20 cellular contexts compared by ENCODE assay signal in the genomic region with DNA sequence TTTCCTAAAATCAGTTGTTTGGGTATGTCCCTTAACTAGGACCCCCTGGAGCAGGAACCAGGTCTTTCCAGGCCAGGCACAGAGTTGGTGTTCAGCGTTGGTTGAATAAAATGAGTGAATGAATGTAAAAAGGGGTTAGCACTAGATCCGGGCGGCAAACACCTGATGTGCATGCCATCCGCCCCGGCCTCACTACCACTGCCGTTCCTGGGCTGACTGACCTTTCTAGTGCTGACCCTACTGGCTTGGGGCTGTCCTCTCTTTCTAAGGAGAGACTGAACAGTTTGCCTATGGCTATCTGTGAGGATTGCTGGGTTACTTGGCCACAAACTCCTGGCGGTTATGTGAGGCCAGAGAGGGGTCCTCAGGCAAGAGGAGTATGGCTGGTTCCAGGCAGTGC. TPM values are rescaled to one million over a fixed set of nuclear protein-coding genes. Genes with fewer than 3 reads are reported as not detected.
A peak's percentile ranks its signal among the peaks of the same experiment; 100 is the strongest.
DNase-seq lines count a peak whose midpoint lies in the region; ATAC-seq and TF ChIP-seq lines count a peak whose summit lies in the region.
"Had no signal": no experiment of that assay in that cellular context is flagged by ENCODE, and none has a peak within 500 bp of the region (broad histone marks: within the 10 kb centered on the region; RNA-seq: fewer than 3 reads in every experiment).

No MANE protein-coding gene starts in this region.

- ATAC-seq in activated naive CD8-positive, alpha-beta T cell treated with anti-CD3 and anti-CD28 coated beads, Interleukin-2, amount 10 ng/mL, durations not matched to agents 7 days and 5 days (ENCODE audit: low read depth): no peak
- no peak for ATAC-seq in aorta (ENCODE audit: low FRiP score)
- no peak for ATAC-seq in HG03045 (IDR thresholded peaks at IDR 0.05; ENCODE audit: unreplicated experiment)
- ATAC-seq: A549 had no signal

- no peaks in the 10 kb centered on the region for H3K9me3 Mint-ChIP-seq in activated naive CD8-positive, alpha-beta T cell treated with anti-CD3 and anti-CD28 coated beads, Interleukin-2, amount 10 ng/mL, durations not matched to agents 7 days and 5 days
- no peaks in the 10 kb centered on the region for H3K9me3 Mint-ChIP-seq in activated naive CD8-positive, alpha-beta T cell treated with anti-CD3 and anti-CD28 coated beads for 36 hours
- H3K9me3 Mint-ChIP-seq in mesothelial cell of epicardium: no peaks in the 10 kb centered on the region
- H3K9me3 Mint-ChIP-seq: CD14-positive monocyte; CD4-positive, alpha-beta memory T cell; H9 had no signal

- POLR2A ChIA-PET in activated naive CD8-positive, alpha-beta T cell treated with anti-CD3 and anti-CD28 coated beads, Interleukin-2, amount 10 ng/mL, durations not matched to agents 7 days and 5 days (lab: Charles Lee): no interaction called here
- POLR2A ChIA-PET in OCI-LY7 (lab: Charles Lee): no interaction called here

- 89 to 93% methylated on average over 7 of the region's 7 CpGs for WGBS in aorta, 2 donors

- H3K9me2 ChIP-seq in OCI-LY7 (ENCODE audit: insufficient read depth, low read length): no peaks in the 10 kb centered on the region

- H3K27ac ChIP-seq in aorta (ENCODE audit: low read depth in 1 of 2, low read length in 2 of 2) (no peak overlapping the region), OCI-LY7 (ENCODE audit: low read depth, low read length, poor library complexity, severe bottlenecking) (no peak overlapping the region)
- H3K27ac ChIP-seq: 22Rv1, A549, BLaER1 had no signal

- no peak overlapping the region for H2AFZ ChIP-seq in OCI-LY7 (ENCODE audit: low read length)

- peaks cover 4% of the 10 kb centered on the region for H3K4me1 Mint-ChIP-seq in activated naive CD8-positive, alpha-beta T cell treated with anti-CD3 and anti-CD28 coated beads, Interleukin-2, amount 10 ng/mL, durations not matched to agents 7 days and 5 days
- no peaks in the 10 kb centered on the region for H3K4me1 Mint-ChIP-seq in activated naive CD8-positive, alpha-beta T cell treated with anti-CD3 and anti-CD28 coated beads for 36 hours
- H3K4me1 Mint-ChIP-seq in mesothelial cell of epicardium: no peaks in the 10 kb centered on the region

- H3K4me3 Mint-ChIP-seq in activated naive CD8-positive, alpha-beta T cell treated with anti-CD3 and anti-CD28 coated beads, Interleukin-2, amount 10 ng/mL, durations not matched to agents 7 days and 5 days: no peak overlapping the region
- no peak overlapping the region for H3K4me3 Mint-ChIP-seq in activated naive CD8-positive, alpha-beta T cell treated with anti-CD3 and anti-CD28 coated beads for 36 hours
- no peak overlapping the region for H3K4me3 Mint-ChIP-seq in mesothelial cell of epicardium
- H3K4me3 Mint-ChIP-seq: CD14-positive monocyte; CD4-positive, alpha-beta memory T cell; H9 had no signal

- H3K4me1 ChIP-seq in aorta (ENCODE audit: control insufficient read depth in 1 of 2, insufficient read depth in 2 of 2, low read length in 2 of 2): no peaks in the 10 kb centered on the region
- H3K4me1 ChIP-seq in OCI-LY7 (ENCODE audit: insufficient read depth, low read length, poor library complexity, severe bottlenecking): no peaks in the 10 kb centered on the region

- H3K36me3 ChIP-seq in aorta (ENCODE audit: control insufficient read depth in 1 of 2, insufficient read depth in 2 of 2, low read length in 1 of 2) (no peaks in the 10 kb centered on the region), OCI-LY7 (ENCODE audit: insufficient read depth, low read length) (no peaks in the 10 kb centered on the region)
- H3K36me3 ChIP-seq: BLaER1 had no signal

- no peak overlapping the region for H3K4me2 ChIP-seq in OCI-LY7 (ENCODE audit: low read length)
- H3K4me2 ChIP-seq: A549, BLaER1 had no signal

- no peaks in the 10 kb centered on the region for H3K27me3 ChIP-seq in aorta (ENCODE audit: control insufficient read depth in 1 of 2, insufficient read depth in 2 of 2, low read length in 1 of 2)
- H3K27me3 ChIP-seq: BLaER1 had no signal

- H3K9me3 ChIP-seq in aorta (ENCODE audit: control insufficient read depth, low read length) (no peaks in the 10 kb centered on the region), OCI-LY7 (ENCODE audit: low read length) (no peaks in the 10 kb centered on the region)
- H3K9me3 ChIP-seq: A549, BLaER1 had no signal

- H3K27ac Mint-ChIP-seq in activated naive CD8-positive, alpha-beta T cell treated with anti-CD3 and anti-CD28 coated beads, Interleukin-2, amount 10 ng/mL, durations not matched to agents 7 days and 5 days: no peak overlapping the region
- no peak overlapping the region for H3K27ac Mint-ChIP-seq in activated naive CD8-positive, alpha-beta T cell treated with anti-CD3 and anti-CD28 coated beads for 36 hours
- no peak overlapping the region for H3K27ac Mint-ChIP-seq in mesothelial cell of epicardium
- H3K27ac Mint-ChIP-seq: CD14-positive monocyte had no signal

- H4K20me1 ChIP-seq in OCI-LY7 (ENCODE audit: insufficient read depth, low read length): no peaks in the 10 kb centered on the region
- H4K20me1 ChIP-seq: BLaER1 had no signal

- CTCF ChIA-PET in OCI-LY7 (lab: Charles Lee; ENCODE audit: unreplicated experiment): interaction anchor here (0.9 kb wide), 1 partner anchor 99 kb away, joined by 5 read pairs; no protein-coding TSS in a partner anchor

- TF ChIP-seq CTCF in mesothelial cell of epicardium (IDR thresholded peaks at IDR 0.05; ENCODE audit: unreplicated experiment) (no peak), OCI-LY7 (conservative IDR thresholded peaks at IDR 0.05; ENCODE audit: low read length) (no peak)

- H3K4me3 ChIP-seq in aorta (ENCODE audit: low read length in 2 of 2) (no peak overlapping the region), OCI-LY7 (ENCODE audit: low read depth, low read length, poor library complexity, severe bottlenecking) (no peak overlapping the region)
- H3K4me3 ChIP-seq: A549, BLaER1 had no signal

- no peaks in the 10 kb centered on the region for H3K79me2 ChIP-seq in OCI-LY7 (ENCODE audit: insufficient read depth, low read depth, low read length)

- BruUV-seq in OCI-LY7 (replicated peaks; lab: Mats Ljungman, UMichigan): no TSS peak

- DNase-seq in activated naive CD8-positive, alpha-beta T cell treated with anti-CD3 and anti-CD28 coated beads, Interleukin-2, amount 10 ng/mL, durations not matched to agents 7 days and 5 days: peak; percentile 10
- no peak for DNase-seq in activated naive CD8-positive, alpha-beta T cell treated with anti-CD3 and anti-CD28 coated beads for 36 hours
- DNase-seq in islet precursor cell (peak; percentile 52), posterior vena cava (ENCODE audit: low spot score) (peak; percentile 68), aorta (peak; percentile 26 to 61), mesothelial cell of epicardium (ENCODE audit: low spot score in 2 of 2, unreplicated experiment in 2 of 2) (no peak), OCI-LY7 (ENCODE audit: low spot score) (no peak)
- DNase-seq: CD4-positive, alpha-beta memory T cell; DMS153; DMS79; GDM1; GOT3 had no signal

- H3K36me3 Mint-ChIP-seq in activated naive CD8-positive, alpha-beta T cell treated with anti-CD3 and anti-CD28 coated beads, Interleukin-2, amount 10 ng/mL, durations not matched to agents 7 days and 5 days: no peaks in the 10 kb centered on the region
- no peaks in the 10 kb centered on the region for H3K36me3 Mint-ChIP-seq in activated naive CD8-positive, alpha-beta T cell treated with anti-CD3 and anti-CD28 coated beads for 36 hours
- H3K36me3 Mint-ChIP-seq in mesothelial cell of epicardium: no peaks in the 10 kb centered on the region
- H3K36me3 Mint-ChIP-seq: CD4-positive, alpha-beta memory T cell had no signal

- H3K27me3 Mint-ChIP-seq in activated naive CD8-positive, alpha-beta T cell treated with anti-CD3 and anti-CD28 coated beads, Interleukin-2, amount 10 ng/mL, durations not matched to agents 7 days and 5 days: peaks cover 9% of the 10 kb centered on the region
- H3K27me3 Mint-ChIP-seq in activated naive CD8-positive, alpha-beta T cell treated with anti-CD3 and anti-CD28 coated beads for 36 hours: peaks cover 8% of the 10 kb centered on the region
- peaks cover 25% of the 10 kb centered on the region for H3K27me3 Mint-ChIP-seq in mesothelial cell of epicardium (ENCODE audit: low read depth)

- intact Hi-C loops in posterior vena cava (cut with DNase I) (no loop called here), aorta (cut with DNase I) (no loop called here), OCI-LY7 (cut with micrococcal nuclease; ENCODE audit: unreplicated experiment) (no loop called here)

RNA-seq across cellular contexts. Expression of a gene that starts 10.1 kb away (rescaled TPM):
- total RNA-seq in activated naive CD8-positive, alpha-beta T cell treated with anti-CD3 and anti-CD28 coated beads, Interleukin-2, amount 10 ng/mL, durations not matched to agents 7 days and 5 days: 10 to 100 TPM; 98.6 to 99.9 TPM
- total RNA-seq in activated naive CD8-positive, alpha-beta T cell treated with anti-CD3 and anti-CD28 coated beads for 36 hours: 10 to 100 TPM; 41.4 to 45.7 TPM
- total RNA-seq in posterior vena cava: 10 to 100 TPM; 26.7 to 32.3 TPM
- 10 to 100 TPM; 30.5 to 47.0 TPM for total RNA-seq in aorta
- 10 to 100 TPM; 10.1 to 29.4 TPM for polyA plus RNA-seq in aorta
- 60.1 to 69.3 TPM (median 60.3 TPM) in 3 replicates for total RNA-seq in mesothelial cell of epicardium
- total RNA-seq in OCI-LY7 (2014; rRNA removed; shearing (Covaris generic)): 40.6 and 43.2 TPM in 2 replicates
- 62.5 and 66.7 TPM in 2 replicates for total RNA-seq in OCI-LY7 (2022)

RNA-seq across cellular contexts. Expression of a gene that starts 44.4 kb away (rescaled TPM):
- not detected for total RNA-seq in activated naive CD8-positive, alpha-beta T cell treated with anti-CD3 and anti-CD28 coated beads, Interleukin-2, amount 10 ng/mL, durations not matched to agents 7 days and 5 days
- total RNA-seq in activated naive CD8-positive, alpha-beta T cell treated with anti-CD3 and anti-CD28 coated beads for 36 hours: not detected
- total RNA-seq in posterior vena cava: not detected
- total RNA-seq in aorta: not detected
- not detected for polyA plus RNA-seq in aorta
- total RNA-seq in mesothelial cell of epicardium: not detected in 3 replicates
- not detected in 2 replicates for total RNA-seq in OCI-LY7 (2014; rRNA removed; shearing (Covaris generic))
- 0.53 TPM in 1 of 2 replicates, not detected in the other for total RNA-seq in OCI-LY7 (2022)
- total RNA-seq: CD4-positive, alpha-beta memory T cell; Daoy; HT-29 had no signal
- polyA plus RNA-seq: A549 had no signal

RNA-seq across cellular contexts. Expression of a gene that starts 58.5 kb away (rescaled TPM):
- 10 to 100 TPM; 31.6 to 32.0 TPM for total RNA-seq in activated naive CD8-positive, alpha-beta T cell treated with anti-CD3 and anti-CD28 coated beads, Interleukin-2, amount 10 ng/mL, durations not matched to agents 7 days and 5 days
- total RNA-seq in activated naive CD8-positive, alpha-beta T cell treated with anti-CD3 and anti-CD28 coated beads for 36 hours: 10 to 100 TPM; 31.8 to 34.1 TPM
- 1 to 10 TPM; 3.7 to 4.0 TPM for total RNA-seq in posterior vena cava
- 1 to 10 TPM; 4.3 to 6.1 TPM for total RNA-seq in aorta
- polyA plus RNA-seq in aorta: 1 to 10 TPM in 1 of 2 donors, under 1 TPM in 1; 0.75 to 2.7 TPM
- total RNA-seq in mesothelial cell of epicardium: 10.3 to 12.4 TPM (median 12.1 TPM) in 3 replicates
- total RNA-seq in OCI-LY7 (2014; rRNA removed; shearing (Covaris generic)): 27.1 and 28.4 TPM in 2 replicates
- total RNA-seq in OCI-LY7 (2022): 27.2 and 29.2 TPM in 2 replicates

Comparison
In these comparisons a context has a peak if more than half of its experiments do, and no peak if none do; other contexts are left out.
1. DNase-seq: peak in activated naive CD8-positive, alpha-beta T cell treated with anti-CD3 and anti-CD28 coated beads, Interleukin-2, amount 10 ng/mL, durations not matched to agents 7 days and 5 days (single experiment), islet precursor cell (single experiment), posterior vena cava (single experiment) and aorta (2 of 2); none in activated naive CD8-positive, alpha-beta T cell treated with anti-CD3 and anti-CD28 coated beads for 36 hours (single experiment), mesothelial cell of epicardium (0 of 2) and OCI-LY7 (single experiment).